In the genomic region with DNA sequence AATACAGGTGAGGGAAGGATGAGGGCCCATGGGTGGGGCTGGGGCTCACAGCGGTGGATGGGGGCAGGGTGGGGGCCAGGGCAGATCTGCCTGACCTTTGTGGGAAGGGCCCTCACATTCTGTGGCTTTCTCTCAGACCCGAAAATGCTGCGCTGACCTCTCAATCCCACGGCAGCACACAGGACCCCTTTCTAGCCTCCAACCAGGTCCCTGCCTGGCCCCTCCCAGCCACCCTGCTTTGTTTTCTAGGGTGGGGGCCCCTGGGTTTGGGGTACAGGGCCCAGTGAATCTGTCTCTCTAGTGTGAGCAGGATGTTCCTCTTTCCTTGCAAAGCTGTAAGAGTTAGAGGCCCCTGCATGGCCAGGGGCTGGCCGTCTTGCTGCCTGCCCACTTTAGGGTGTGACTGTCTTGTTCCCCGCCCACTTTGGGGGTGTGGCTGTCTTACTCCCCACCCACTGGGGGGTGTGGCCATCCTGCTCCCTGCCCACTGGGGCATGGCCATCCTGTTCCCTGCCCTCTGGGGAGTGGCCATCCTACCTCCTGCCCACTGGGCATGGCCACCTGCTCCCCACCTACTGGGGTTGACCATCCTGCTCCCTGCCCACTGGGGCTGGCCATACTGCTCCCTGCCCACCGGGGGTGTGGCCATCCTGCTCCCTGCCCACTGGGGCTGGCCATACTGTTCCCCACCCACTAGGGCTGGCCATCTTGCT, we compare ENCODE assay signal across 8 cellular contexts. TPM values are rescaled to one million over a fixed set of nuclear protein-coding genes. Genes with fewer than 3 reads are reported as not detected.
A peak's percentile ranks its signal among the peaks of the same experiment; 100 is the strongest.
DNase-seq lines count a peak whose midpoint lies in the region; ATAC-seq and TF ChIP-seq lines count a peak whose summit lies in the region.

No MANE protein-coding gene starts in this region.

- no peak overlapping the region for H3K4me3 Mint-ChIP-seq in activated T-cell treated with anti-CD3 and anti-CD28 coated beads, Interleukin-2, amount 50 U/mL, for 4 hours
- no peak overlapping the region for H3K4me3 Mint-ChIP-seq in endodermal cell

- peak; percentile 24 for DNase-seq in activated T-cell treated with anti-CD3 and anti-CD28 coated beads for 1 hour (ENCODE audit: low read depth)
- no peak for DNase-seq in activated T-cell treated with anti-CD3 and anti-CD28 coated beads, Interleukin-2, amount 50 U/mL, for 4 hours
- DNase-seq in endodermal cell: peak; percentile 93
- peak; percentile 37 for DNase-seq in testis
- no peak for DNase-seq in vagina (ENCODE audit: extremely low spot score in 2 of 2)
- no peak for DNase-seq in NCI-H510A treated with DMSO at 0.1 percent for 48 hours (lab: John Stamatoyannopoulos, UW)

- TF ChIP-seq POLR2A in testis (IDR thresholded peaks at IDR 0.05) (no peak), vagina (IDR thresholded peaks at IDR 0.05) (no peak)

- H3K9ac ChIP-seq in endodermal cell (ENCODE audit: extremely low read depth, low read length, poor library complexity, severe bottlenecking): no peak overlapping the region

- no peak overlapping the region for H3K4me3 ChIP-seq in endodermal cell (ENCODE audit: low read length)
- H3K4me3 ChIP-seq in testis: no peak overlapping the region
- H3K4me3 ChIP-seq in vagina: no peak overlapping the region

- H3K27ac ChIP-seq in endodermal cell (ENCODE audit: low read depth, low read length): no peak overlapping the region
- H3K27ac ChIP-seq in testis: no peak overlapping the region
- no peak overlapping the region for H3K27ac ChIP-seq in vagina

- H3K27me3 ChIP-seq in endodermal cell (ENCODE audit: control insufficient read depth, insufficient read depth, low read length, poor library complexity, severe bottlenecking) (no peaks in the 10 kb centered on the region), testis (no peaks in the 10 kb centered on the region), vagina (no peaks in the 10 kb centered on the region)

- peaks cover 35% of the 10 kb centered on the region for H3K4me1 Mint-ChIP-seq in activated T-cell treated with anti-CD3 and anti-CD28 coated beads, Interleukin-2, amount 50 U/mL, for 4 hours (ENCODE audit: low read depth)
- peaks cover 2% of the 10 kb centered on the region for H3K4me1 Mint-ChIP-seq in endodermal cell

- H3K9me3 ChIP-seq in endodermal cell (ENCODE audit: control insufficient read depth, low read length) (no peaks in the 10 kb centered on the region), testis (no peaks in the 10 kb centered on the region), vagina (no peaks in the 10 kb centered on the region)

- TF ChIP-seq CTCF in endodermal cell (conservative IDR thresholded peaks at IDR 0.05) (no peak), testis (IDR thresholded peaks at IDR 0.05) (no peak), vagina (IDR thresholded peaks at IDR 0.05) (no peak)

- intact Hi-C loops in testis (cut with DNase I; ENCODE audit: low total_unique reads) (no loop called here), vagina (cut with DNase I) (no loop called here)

- H3K27me3 Mint-ChIP-seq in activated T-cell treated with anti-CD3 and anti-CD28 coated beads, Interleukin-2, amount 50 U/mL, for 4 hours (ENCODE audit: low read depth): no peaks in the 10 kb centered on the region
- peaks cover 2% of the 10 kb centered on the region for H3K27me3 Mint-ChIP-seq in endodermal cell (ENCODE audit: insufficient read depth)

- H3K9me3 Mint-ChIP-seq in activated T-cell treated with anti-CD3 and anti-CD28 coated beads, Interleukin-2, amount 50 U/mL, for 4 hours: no peaks in the 10 kb centered on the region
- no peaks in the 10 kb centered on the region for H3K9me3 Mint-ChIP-seq in endodermal cell

- peaks cover 13% of the 10 kb centered on the region for H3K36me3 Mint-ChIP-seq in activated T-cell treated with anti-CD3 and anti-CD28 coated beads, Interleukin-2, amount 50 U/mL, for 4 hours (ENCODE audit: insufficient read depth)
- no peaks in the 10 kb centered on the region for H3K36me3 Mint-ChIP-seq in endodermal cell (ENCODE audit: low read depth)

- no peak for ATAC-seq in activated T-cell treated with anti-CD3 and anti-CD28 coated beads, Interleukin-2, amount 50 U/mL, for 4 hours
- ATAC-seq in SK-N-SH treated with all-trans-retinoic acid at 6 μM for 48 hours (peak; percentile 58), GM18907 (IDR thresholded peaks at IDR 0.05; ENCODE audit: unreplicated experiment) (no peak)

- WGBS in endodermal cell (ENCODE audit: insufficient coverage in 1 of 2, insufficient read length in 1 of 2), 2 experiments: 95 to 97% methylated on average over 6 to 7 of the region's 7 CpGs
- WGBS in testis, 2 donors: 83% methylated on average over 5 to 7 of the region's 7 CpGs

- peaks cover 7% of the 10 kb centered on the region for H3K4me1 ChIP-seq in endodermal cell (ENCODE audit: control insufficient read depth, insufficient read depth, low read length)
- H3K4me1 ChIP-seq in testis: no peaks in the 10 kb centered on the region
- no peaks in the 10 kb centered on the region for H3K4me1 ChIP-seq in vagina

- no peak overlapping the region for H3K27ac Mint-ChIP-seq in endodermal cell

- H3K36me3 ChIP-seq in endodermal cell (ENCODE audit: control insufficient read depth, insufficient read depth, low read length) (no peaks in the 10 kb centered on the region), testis (ENCODE audit: low read depth, missing control alignments) (no peaks in the 10 kb centered on the region), vagina (no peaks in the 10 kb centered on the region)

TF ChIP-seq in SK-N-SH treated with all-trans-retinoic acid at 6 μM for 48 hours, 23 proteins besides CTCF, POLR2A, EP300 and RAD21:
- TF ChIP-seq ARNTL (CRISPR knock-in tag; IDR thresholded peaks at IDR 0.05; ENCODE audit: borderline replicate concordance, low read depth) (no peak), ZNF70 (CRISPR knock-in tag; IDR thresholded peaks at IDR 0.05) (no peak), ZFP3 (CRISPR knock-in tag; IDR thresholded peaks at IDR 0.05) (no peak), ZNF565 (CRISPR knock-in tag; conservative IDR thresholded peaks at IDR 0.05; ENCODE audit: low read depth) (no peak), CSDC2 (CRISPR knock-in tag; IDR thresholded peaks at IDR 0.05) (no peak), GLIS3 (CRISPR knock-in tag; IDR thresholded peaks at IDR 0.05) (no peak), ZNF8 (CRISPR knock-in tag; IDR thresholded peaks at IDR 0.05) (no peak)
- TF ChIP-seq, protein P1, sequence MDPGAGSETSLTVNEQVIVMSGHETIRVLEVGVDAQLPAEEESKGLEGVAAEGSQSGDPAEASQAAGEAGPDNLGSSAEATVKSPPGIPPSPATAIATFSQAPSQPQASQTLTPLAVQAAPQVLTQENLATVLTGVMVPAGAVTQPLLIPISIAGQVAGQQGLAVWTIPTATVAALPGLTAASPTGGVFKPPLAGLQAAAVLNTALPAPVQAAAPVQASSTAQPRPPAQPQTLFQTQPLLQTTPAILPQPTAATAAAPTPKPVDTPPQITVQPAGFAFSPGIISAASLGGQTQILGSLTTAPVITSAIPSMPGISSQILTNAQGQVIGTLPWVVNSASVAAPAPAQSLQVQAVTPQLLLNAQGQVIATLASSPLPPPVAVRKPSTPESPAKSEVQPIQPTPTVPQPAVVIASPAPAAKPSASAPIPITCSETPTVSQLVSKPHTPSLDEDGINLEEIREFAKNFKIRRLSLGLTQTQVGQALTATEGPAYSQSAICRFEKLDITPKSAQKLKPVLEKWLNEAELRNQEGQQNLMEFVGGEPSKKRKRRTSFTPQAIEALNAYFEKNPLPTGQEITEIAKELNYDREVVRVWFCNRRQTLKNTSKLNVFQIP (CRISPR knock-in tag; IDR thresholded peaks at IDR 0.05; ENCODE audit: borderline replicate concordance, low read depth): no peak
TF ChIP-seq in SK-N-SH treated with all-trans-retinoic acid at 6 μM for 48 hours: peak in this region for 0.

RNA-seq across cellular contexts. Expression of a gene that starts 11.5 kb away (rescaled TPM):
- 10 to 100 TPM; 32.5 to 39.9 (median 39.3) TPM for total RNA-seq in activated T-cell treated with anti-CD3 and anti-CD28 coated beads, Interleukin-2, amount 50 U/mL, for 4 hours
- total RNA-seq in endodermal cell (under 1 TPM; 0.11 to 0.44 TPM), testis (10 to 100 TPM in 1 of 2 donors, 1 to 10 TPM in 1; 9.7 to 14.1 TPM), vagina (29.5 TPM)
- not detected for polyA plus RNA-seq in endodermal cell (2013, experiment 1 of 2)
- polyA plus RNA-seq in endodermal cell (2013, experiment 2 of 2): 0.21 TPM
- 7.2 TPM for polyA plus RNA-seq in testis (ENCODE audit: insufficient read depth, low read depth, low replicate concordance)

Comparison
In these comparisons a context has a peak if more than half of its experiments do, and no peak if none do; other contexts are left out.
1. DNase-seq: peak in activated T-cell treated with anti-CD3 and anti-CD28 coated beads for 1 hour (single experiment), endodermal cell (single experiment) and testis (single experiment); none in activated T-cell treated with anti-CD3 and anti-CD28 coated beads, Interleukin-2, amount 50 U/mL, for 4 hours (single experiment), vagina (0 of 2) and NCI-H510A treated with DMSO at 0.1 percent for 48 hours (single experiment).
2. RNA of a gene that starts 11.5 kb away (total RNA-seq): 32.5 to 39.9 TPM in activated T-cell treated with anti-CD3 and anti-CD28 coated beads, Interleukin-2, amount 50 U/mL, for 4 hours, 29.5 TPM in vagina (single experiment) and 9.7 to 14.1 TPM in testis; 0.11 to 0.44 TPM in endodermal cell; every median in the first group is over 4 times any median in the second.